Comparison of ENCODE assay signal across 22 cellular contexts in genomic region chr5:40634154-40634553, GRCh38.
"Had no signal": no experiment of that assay in that cellular context is flagged by ENCODE, and none has a peak within 500 bp of the region (broad histone marks: within the 10 kb centered on the region; RNA-seq: fewer than 3 reads in every experiment).

No MANE protein-coding gene starts in this region.

- DNase-seq: islet precursor cell; left ventricle myocardium superior; lower lobe of right lung; mammary epithelial cell; mesenchymal stem cell; naive B cell; ovary; right lobe of liver; stimulated activated CD4-positive, alpha-beta T cell treated with anti-CD3 and anti-CD28 coated beads, Interleukin-12 subunit alpha, Interleukin-12 subunit beta, amount 100 ng/mL, for 4 hours; stimulated activated CD4-positive, alpha-beta T cell treated with anti-CD3 and anti-CD28 coated beads, Interleukin-15, amount 100 ng/mL, for 24 hours; stimulated activated CD4-positive, alpha-beta T cell treated with anti-CD3 and anti-CD28 coated beads, Interleukin-2, amount 100 ng/mL, for 24 hours; stimulated activated CD4-positive, alpha-beta T cell treated with anti-CD3 and anti-CD28 coated beads, Interleukin-4, amount 100 ng/mL, for 1 hour; stimulated activated naive B cell treated with anti-CD40 and anti-IgM and Interleukin-4, amounts not matched to agents 10 μg/mL and 1 μg/mL and 100 μg/mL, for 72 hours; stimulated activated naive CD8-positive, alpha-beta T cell treated with anti-CD3 and anti-CD28 coated beads, Interleukin-15, Interleukin-2, amounts not matched to agents 100 U/mL and 50 U/mL, for 24 hours; stomach; testis; thyroid gland; uterus had no signal

- H3K27ac ChIP-seq: hepatocyte, lower lobe of right lung, ovary, right atrium auricular region, right lobe of liver, stomach, testis, thyroid gland, uterus had no signal

- ATAC-seq: left lobe of liver; left ventricle myocardium superior; lower lobe of right lung; natural killer cell treated with Interleukin-12 subunit alpha and Interleukin-12 subunit beta and Interleukin-15 and Interleukin-18, amount 100 ng/mL, for 72 hours; right lobe of liver; stimulated activated naive B cell treated with anti-CD40 and anti-IgM and Interleukin-4, amounts not matched to agents 10 μg/mL and 1 μg/mL and 100 μg/mL, for 72 hours; stimulated activated naive CD8-positive, alpha-beta T cell treated with anti-CD3 and anti-CD28 coated beads, Interleukin-15, Interleukin-2, amounts not matched to agents 100 U/mL and 50 U/mL, for 24 hours had no signal

- H3K36me3 ChIP-seq: lower lobe of right lung, ovary, right atrium auricular region, right lobe of liver, stomach, thyroid gland, uterus had no signal

- H3K9me3 ChIP-seq: ovary, right lobe of liver, testis, thyroid gland had no signal

- H3K4me3 ChIP-seq: hepatocyte, lower lobe of right lung, ovary, right atrium auricular region, right lobe of liver, stomach, testis, thyroid gland, uterus had no signal

- H3K4me1 ChIP-seq: lower lobe of right lung, right atrium auricular region, right lobe of liver, stomach, testis, thyroid gland, uterus had no signal

- H3K27me3 ChIP-seq: hepatocyte, ovary, right atrium auricular region, right lobe of liver, stomach, testis, thyroid gland, uterus had no signal
